ENCODE assay signal across 9 cellular contexts in the genomic region with DNA sequence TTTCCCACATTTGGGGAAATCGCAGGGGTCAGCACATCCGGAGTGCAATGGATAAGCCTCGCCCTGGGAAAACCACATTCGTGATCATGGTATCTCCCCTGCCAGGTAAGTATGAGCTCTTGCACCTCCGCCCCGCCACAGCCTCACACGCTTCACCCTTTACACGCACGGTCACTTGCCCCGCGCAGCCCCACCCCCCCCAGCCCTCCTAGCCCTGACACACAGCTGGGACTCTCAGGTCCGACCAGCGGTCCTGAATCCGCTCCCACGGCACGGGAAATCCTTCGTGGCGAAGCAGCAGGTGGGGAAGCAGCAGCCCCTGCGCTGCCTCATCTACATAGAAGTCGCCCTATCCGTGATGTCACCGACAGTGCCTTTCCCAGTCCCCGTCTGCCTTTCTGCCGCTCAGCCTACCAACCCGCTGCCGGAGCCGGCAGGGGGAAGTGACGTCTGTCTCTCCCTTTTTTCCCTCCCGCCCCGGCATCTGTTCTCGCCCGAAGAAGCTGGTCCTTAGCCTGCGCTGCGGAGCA. TPM values are rescaled to one million over a fixed set of nuclear protein-coding genes. Genes with fewer than 3 reads are reported as not detected.
DNase-seq lines count a peak whose midpoint lies in the region; ATAC-seq and TF ChIP-seq lines count a peak whose summit lies in the region.
"Not testable (repeated sequence)": the region's sequence is repeated elsewhere in the genome, so short reads cannot be mapped to it uniquely, and the experiment has no call there.
"Had no signal": no experiment of that assay in that cellular context is flagged by ENCODE, and none has a peak within 500 bp of the region (broad histone marks: within the 10 kb centered on the region; RNA-seq: fewer than 3 reads in every experiment).

No MANE protein-coding gene starts in this region.

- WGBS in esophagus squamous epithelium, 2 donors = no CpG with 5 or more reads among the region's 34 CpGs

- peak; percentile 31 for DNase-seq in COLO668 (lab: John Stamatoyannopoulos, UW; ENCODE audit: unreplicated experiment)
- DNase-seq in HuH-7 (ENCODE audit: low spot score) = peak; percentile 12
- DNase-seq in SK-N-DZ (ENCODE audit: low spot score) = peak; percentile 92
- DNase-seq in activated effector memory CD4-positive, alpha-beta T cell treated with Interleukin-2 at 50 U/mL for 16 hours = peak; percentile 69
- DNase-seq in esophagus squamous epithelium (lab: John Stamatoyannopoulos, UW) = not testable (repeated sequence)
- DNase-seq in myocyte (ENCODE audit: low read depth) = peak; percentile 85
- peak; percentile 32 to 44 for DNase-seq in stimulated activated CD8-positive, alpha-beta memory T cell treated with anti-CD3 and anti-CD28 coated beads, Interleukin-2, amount 100 ng/mL, for 48 hours (ENCODE audit: low read depth in 2 of 2)

- peak overlapping the region in 3 of 4 donors; percentile 35 to 65 (median 46) for H3K4me3 ChIP-seq in esophagus squamous epithelium

- H3K27ac ChIP-seq in esophagus squamous epithelium = peak overlapping the region; percentile 82 to 97 (median 85)

- TF ChIP-seq CTCF in esophagus squamous epithelium (IDR thresholded peaks at IDR 0.05) = not testable (repeated sequence)

- H3K36me3 ChIP-seq in esophagus squamous epithelium = not testable (repeated sequence)

- H3K9me3 ChIP-seq in esophagus squamous epithelium = not testable (repeated sequence)

- peak; percentile 60 for ATAC-seq in GM21528 (IDR thresholded peaks at IDR 0.05; ENCODE audit: low FRiP score, unreplicated experiment)

- TF ChIP-seq POLR2A in esophagus squamous epithelium (IDR thresholded peaks at IDR 0.05) = peak in 3 of 4 donors; percentile 20 to 75 (median 68)

- intact Hi-C loops in esophagus squamous epithelium (cut with DNase I) = not testable (repeated sequence)

- H3K4me1 ChIP-seq in esophagus squamous epithelium = not testable (repeated sequence)

- H3K27me3 ChIP-seq in esophagus squamous epithelium = peaks cover 0 to 28% (median 0%) of the 10 kb centered on the region in 4 donors

RNA-seq across cellular contexts. Expression of a gene that starts 31.9 kb away (rescaled TPM):
- polyA plus RNA-seq in SK-N-DZ (2014; cell fraction: cytosol; rRNA removed) = not detected in 2 replicates
- not detected in 2 replicates for polyA plus RNA-seq in SK-N-DZ (2014; cell fraction: nucleus; rRNA removed)
- total RNA-seq in esophagus squamous epithelium (not detected), myocyte (not detected in 2 replicates)
- polyA plus RNA-seq in myocyte (2012) = not detected
- polyA plus RNA-seq: adipose tissue had no signal
